In genomic region chr6:157092736-157093135, GRCh38 we compare ENCODE assay signal across 14 cellular contexts.
DNase-seq lines count a peak whose midpoint lies in the region; ATAC-seq and TF ChIP-seq lines count a peak whose summit lies in the region.
"Had no signal": no experiment of that assay in that cellular context is flagged by ENCODE, and none has a peak within 500 bp of the region (broad histone marks: within the 10 kb centered on the region; RNA-seq: fewer than 3 reads in every experiment).

No MANE protein-coding gene starts in this region.

- H3K4me1 ChIP-seq in cardiac muscle cell (ENCODE audit: low read depth) (peaks cover 30% of the 10 kb centered on the region), heart left ventricle (peaks cover 0 to 69% (median 34%) of the 10 kb centered on the region in 12 donors), upper lobe of right lung (peaks cover 28% of the 10 kb centered on the region)

- TF ChIP-seq CTCF in cardiac muscle cell (IDR thresholded peaks at IDR 0.05; ENCODE audit: low read depth, low read length) = no peak
- TF ChIP-seq CTCF in heart left ventricle (IDR thresholded peaks at IDR 0.05) = no peak
- no peak for TF ChIP-seq CTCF in upper lobe of right lung (IDR thresholded peaks at IDR 0.05)

- WGBS in heart left ventricle, 4 donors = 55 to 57% (median 55%) methylated on average over 6 of the region's 6 CpGs

- no peaks in the 10 kb centered on the region for H3K36me3 ChIP-seq in cardiac muscle cell
- H3K36me3 ChIP-seq in heart left ventricle = peaks cover 0 to 4% (median 0%) of the 10 kb centered on the region in 9 donors
- peaks cover 5% of the 10 kb centered on the region for H3K36me3 ChIP-seq in upper lobe of right lung

- no peaks in the 10 kb centered on the region for H3K9me3 ChIP-seq in cardiac muscle cell (ENCODE audit: low read depth)
- no peaks in the 10 kb centered on the region for H3K9me3 ChIP-seq in heart left ventricle
- no peaks in the 10 kb centered on the region for H3K9me3 ChIP-seq in upper lobe of right lung
- H3K9me3 ChIP-seq: esophagus squamous epithelium had no signal

- intact Hi-C loops in cardiac septum (cut with DNase I) = no loop called here
- intact Hi-C loops in heart left ventricle (cut with DNase I) = no loop called here
- intact Hi-C loops in upper lobe of right lung (cut with DNase I) = no loop called here

- H3K4me3 ChIP-seq in cardiac muscle cell = no peak overlapping the region
- H3K4me3 ChIP-seq in heart left ventricle = no peak overlapping the region
- H3K4me3 ChIP-seq in upper lobe of right lung = no peak overlapping the region
- H3K4me3 ChIP-seq: esophagus squamous epithelium had no signal

- ATAC-seq in heart left ventricle (peak; percentile 38 to 62 (median 58)), upper lobe of right lung (peak; percentile 56)
- ATAC-seq: activated CD8-positive, alpha-beta T cell treated with anti-CD3 and anti-CD28 coated beads for 36 hours had no signal

- H3K27ac ChIP-seq in cardiac muscle cell (no peak overlapping the region), heart left ventricle (peak overlapping the region in 1 of 12 donors; percentile 15), upper lobe of right lung (no peak overlapping the region)

- DNase-seq in cardiac muscle cell (ENCODE audit: low read depth in 1 of 2, low spot score in 1 of 2) (peak; percentile 41 to 52), cardiac septum (ENCODE audit: low spot score) (no peak), NCI-H69 (lab: John Stamatoyannopoulos, UW) (peak; percentile 46), heart left ventricle (no peak), upper lobe of right lung (no peak), pons (ENCODE audit: low spot score) (no peak), SIG-M5 (lab: John Stamatoyannopoulos, UW) (no peak)
- no peak for DNase-seq in stimulated activated naive CD4-positive, alpha-beta T cell (lab: John Stamatoyannopoulos, UW)
- DNase-seq: ACHN; activated CD8-positive, alpha-beta T cell treated with anti-CD3 and anti-CD28 coated beads for 36 hours; activated gamma-delta T cell; esophagus squamous epithelium; NCI-H524; posterior cingulate gyrus had no signal

- no peak for TF ChIP-seq POLR2A in heart left ventricle (IDR thresholded peaks at IDR 0.05)

- H3K27me3 ChIP-seq in cardiac muscle cell (no peaks in the 10 kb centered on the region), heart left ventricle (no peaks in the 10 kb centered on the region), upper lobe of right lung (no peaks in the 10 kb centered on the region)
- H3K27me3 ChIP-seq: esophagus squamous epithelium had no signal

Comparison
In these comparisons a context has a peak if more than half of its experiments do, and no peak if none do; other contexts are left out.
1. DNase-seq: peak in cardiac muscle cell (2 of 2) and NCI-H69 (single experiment); none in cardiac septum (single experiment), heart left ventricle (0 of 5), upper lobe of right lung (single experiment), stimulated activated naive CD4-positive, alpha-beta T cell (0 of 6), pons (single experiment) and SIG-M5 (single experiment).